ENCODE assay signal across 9 cellular contexts in the genomic region with DNA sequence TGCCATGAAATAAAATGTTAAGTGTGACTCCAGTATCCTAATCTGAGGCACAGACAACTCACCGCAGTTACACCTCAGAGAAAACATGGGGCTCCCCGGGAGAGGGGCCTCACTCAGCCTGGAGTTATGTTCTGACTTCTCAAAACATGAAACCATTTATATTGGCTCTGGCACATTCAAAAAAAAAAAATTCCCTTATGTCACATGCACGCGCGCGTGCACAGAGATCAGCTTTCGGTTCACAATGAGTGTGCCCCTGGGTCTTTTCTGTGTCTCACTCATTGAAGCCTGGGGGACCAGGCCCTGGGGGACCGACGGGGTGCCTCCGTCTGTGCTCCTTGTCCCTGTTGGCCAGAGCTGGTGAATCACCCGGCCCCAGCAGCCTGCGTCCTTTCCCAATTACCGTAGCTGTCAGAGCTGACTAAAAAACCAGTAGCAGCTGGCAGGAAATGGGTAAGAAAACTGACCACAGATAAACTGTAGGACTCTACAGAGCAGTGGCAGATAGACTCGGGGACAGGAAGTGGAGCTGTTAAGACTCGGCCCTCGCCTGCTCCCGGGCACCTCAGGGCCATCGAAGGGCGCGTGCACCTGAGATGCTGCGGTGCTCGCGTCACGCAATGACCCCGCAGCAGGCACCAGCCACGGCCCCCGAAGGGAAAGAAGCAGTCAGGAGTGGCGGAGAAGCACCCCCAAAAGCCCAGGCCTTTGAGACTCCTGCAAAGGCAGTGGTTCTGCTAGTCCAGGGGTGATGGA.
A peak's percentile ranks its signal among the peaks of the same experiment; 100 is the strongest.
DNase-seq lines count a peak whose midpoint lies in the region; ATAC-seq and TF ChIP-seq lines count a peak whose summit lies in the region.
"Had no signal": no experiment of that assay in that cellular context is flagged by ENCODE, and none has a peak within 500 bp of the region (broad histone marks: within the 10 kb centered on the region; RNA-seq: fewer than 3 reads in every experiment).

No MANE protein-coding gene starts in this region.

- H3K27ac Mint-ChIP-seq in GM23338, result no peak overlapping the region; the same call in 1 of the 2 replicates
- peak overlapping the region; percentile 98 for H3K27ac Mint-ChIP-seq in activated CD4-positive, alpha-beta T cell treated with anti-CD3 and anti-CD28 coated beads, Interleukin-2, amount 10 ng/mL, durations not matched to agents 7 days and 5 days

- POLR2A ChIA-PET in activated CD4-positive, alpha-beta T cell treated with anti-CD3 and anti-CD28 coated beads, Interleukin-2, amount 10 ng/mL, durations not matched to agents 7 days and 5 days (lab: Charles Lee), result interaction anchor here (2.1 to 2.4 kb wide), 2 partner anchors 138 to 141 kb away, joined by 16 to 17 read pairs; a partner anchor contains a TSS

- H3K9me2 ChIP-seq in GM23338 (ENCODE audit: insufficient read depth), result no peaks in the 10 kb centered on the region
- no peaks in the 10 kb centered on the region for H3K9me2 ChIP-seq in Loucy (replicated peaks; ENCODE audit: low read depth, low read length)

- no peaks in the 10 kb centered on the region; the same call in 2 of the 3 replicates for H3K4me1 Mint-ChIP-seq in GM23338
- peaks cover 87% of the 10 kb centered on the region for H3K4me1 Mint-ChIP-seq in activated CD4-positive, alpha-beta T cell treated with anti-CD3 and anti-CD28 coated beads, Interleukin-2, amount 10 ng/mL, durations not matched to agents 7 days and 5 days

- in situ Hi-C loops in GM13976 (cut with MboI; ENCODE audit: low sequenced_read_pairs, unreplicated experiment), result no loop called here

- H3K9me3 ChIP-seq in Loucy (ENCODE audit: insufficient read depth, low read depth, low read length) (no peaks in the 10 kb centered on the region), esophagus squamous epithelium (no peaks in the 10 kb centered on the region), psoas muscle (no peaks in the 10 kb centered on the region)

- DNase-seq in GM13976 (ENCODE audit: low spot score) (peak; percentile 86), GM23338 (ENCODE audit: low spot score) (no peak), esophagus squamous epithelium (lab: John Stamatoyannopoulos, UW) (peak; percentile 34), psoas muscle (peak; percentile 59 to 71), inferior parietal cortex (ENCODE audit: extremely low spot score) (no peak), NCI-H2081 (lab: John Stamatoyannopoulos, UW) (no peak)
- peak; percentile 65 for DNase-seq in activated CD4-positive, alpha-beta T cell treated with anti-CD3 and anti-CD28 coated beads, Interleukin-2, amount 10 ng/mL, durations not matched to agents 7 days and 5 days

- H3K4me3 ChIP-seq in GM23338 (no peak overlapping the region), Loucy (ENCODE audit: low read length, poor library complexity, severe bottlenecking) (peak overlapping the region; percentile 62), esophagus squamous epithelium (no peak overlapping the region), psoas muscle (no peak overlapping the region)
- H3K4me3 ChIP-seq: cardiac muscle cell had no signal

- TF ChIP-seq POLR2A in esophagus squamous epithelium (IDR thresholded peaks at IDR 0.05), result peak in 1 of 4 donors; percentile 54

- H3K4me1 ChIP-seq in GM23338 (ENCODE audit: insufficient read depth) (no peaks in the 10 kb centered on the region), Loucy (ENCODE audit: insufficient read depth, low read length, poor library complexity, severe bottlenecking) (peaks cover 94% of the 10 kb centered on the region), esophagus squamous epithelium (peaks cover 33 to 57% (median 39%) of the 10 kb centered on the region in 3 donors), psoas muscle (no peaks in the 10 kb centered on the region)

- H3K27me3 ChIP-seq in GM23338 (ENCODE audit: insufficient read depth), result no peaks in the 10 kb centered on the region
- no peaks in the 10 kb centered on the region for H3K27me3 ChIP-seq in Loucy (ENCODE audit: insufficient read depth, low read length, poor library complexity, severe bottlenecking)
- H3K27me3 ChIP-seq in esophagus squamous epithelium, result no peaks in the 10 kb centered on the region
- H3K27me3 ChIP-seq in psoas muscle (ENCODE audit: insufficient read depth in 3 of 3, low read length in 2 of 3), result peaks cover 0 to 2% (median 0%) of the 10 kb centered on the region in 3 donors
- H3K27me3 ChIP-seq: cardiac muscle cell had no signal

- no peak for TF ChIP-seq CTCF in GM13976 (IDR thresholded peaks at IDR 0.05; ENCODE audit: borderline replicate concordance, control extremely low read depth, extremely low read depth, insufficient read depth, missing control alignments)
- TF ChIP-seq CTCF in GM23338 (conservative IDR thresholded peaks at IDR 0.05; ENCODE audit: low read depth in 2 of 2), result no peak
- TF ChIP-seq CTCF in Loucy (conservative IDR thresholded peaks at IDR 0.05; ENCODE audit: low read length), result no peak
- no peak for TF ChIP-seq CTCF in esophagus squamous epithelium (IDR thresholded peaks at IDR 0.05)
- TF ChIP-seq CTCF in psoas muscle (IDR thresholded peaks at IDR 0.05), result no peak

- 48 to 65% methylated on average over 19 of the region's 28 CpGs for WGBS in esophagus squamous epithelium, 2 donors
- 46 to 63% (median 48%) methylated on average over 28 of the region's 28 CpGs for WGBS in psoas muscle, 3 donors

- H3K27me3 Mint-ChIP-seq in GM23338 (ENCODE audit: insufficient read depth, low read depth, poor library complexity), result peaks cover 5% of the 10 kb centered on the region
- H3K27me3 Mint-ChIP-seq in activated CD4-positive, alpha-beta T cell treated with anti-CD3 and anti-CD28 coated beads, Interleukin-2, amount 10 ng/mL, durations not matched to agents 7 days and 5 days, result no peaks in the 10 kb centered on the region

- H3K27ac ChIP-seq in GM23338 (ENCODE audit: low read depth) (no peak overlapping the region), esophagus squamous epithelium (peak overlapping the region; percentile 49 to 88 (median 66)), psoas muscle (peak overlapping the region; percentile 46)
- H3K27ac ChIP-seq: cardiac muscle cell had no signal

- no peaks in the 10 kb centered on the region for H3K9me3 Mint-ChIP-seq in GM23338
- H3K9me3 Mint-ChIP-seq in activated CD4-positive, alpha-beta T cell treated with anti-CD3 and anti-CD28 coated beads, Interleukin-2, amount 10 ng/mL, durations not matched to agents 7 days and 5 days, result no peaks in the 10 kb centered on the region

- H4K20me1 ChIP-seq in GM23338 (replicated peaks; ENCODE audit: insufficient read depth) (no peaks in the 10 kb centered on the region), Loucy (ENCODE audit: insufficient read depth, low read length, poor library complexity, severe bottlenecking) (no peaks in the 10 kb centered on the region)

- H3K9ac ChIP-seq in Loucy (ENCODE audit: low read depth, low read length, poor library complexity, severe bottlenecking), result peak overlapping the region; percentile 95

- H2AFZ ChIP-seq in GM23338 (peak overlapping the region; percentile 56; the same call in 1 of the 2 replicates), Loucy (ENCODE audit: low read length) (no peak overlapping the region)

- H3K79me2 ChIP-seq in GM23338 (replicated peaks; ENCODE audit: insufficient read depth) (no peaks in the 10 kb centered on the region), Loucy (ENCODE audit: insufficient read depth, low read length) (peaks cover 11% of the 10 kb centered on the region; the same call in 1 of the 2 replicates)

- CTCF ChIA-PET in activated CD4-positive, alpha-beta T cell treated with anti-CD3 and anti-CD28 coated beads, Interleukin-2, amount 10 ng/mL, durations not matched to agents 7 days and 5 days (lab: Charles Lee), result interaction anchor here (0.8 to 3.3 kb wide), 11 partner anchors 10 to 339 kb away, joined by 3 to 25 read pairs (median 4); a partner anchor contains a TSS

- H3K4me2 ChIP-seq in GM23338 (no peak overlapping the region), Loucy (ENCODE audit: low read depth, low read length, poor library complexity, severe bottlenecking) (peak overlapping the region; percentile 72)

- H3K4me3 Mint-ChIP-seq in GM23338, result no peak overlapping the region
- H3K4me3 Mint-ChIP-seq in activated CD4-positive, alpha-beta T cell treated with anti-CD3 and anti-CD28 coated beads, Interleukin-2, amount 10 ng/mL, durations not matched to agents 7 days and 5 days, result peak overlapping the region; percentile 64

- H3K36me3 ChIP-seq in GM23338 (ENCODE audit: insufficient read depth), result no peaks in the 10 kb centered on the region
- no peaks in the 10 kb centered on the region for H3K36me3 ChIP-seq in Loucy (ENCODE audit: insufficient read depth, low read length)
- H3K36me3 ChIP-seq in esophagus squamous epithelium, result no peaks in the 10 kb centered on the region
- no peaks in the 10 kb centered on the region for H3K36me3 ChIP-seq in psoas muscle (ENCODE audit: insufficient read depth in 1 of 2, low read depth in 1 of 2)
- H3K36me3 ChIP-seq: cardiac muscle cell had no signal

- H3F3A ChIP-seq in GM23338 (replicated peaks; ENCODE audit: low read depth), result no peaks in the 10 kb centered on the region
- H3F3A ChIP-seq in Loucy (ENCODE audit: low read depth), result peaks cover 16% of the 10 kb centered on the region

- intact Hi-C loops in esophagus squamous epithelium (cut with DNase I) (no loop called here), psoas muscle (cut with DNase I) (no loop called here)

- H3K36me3 Mint-ChIP-seq in GM23338 (ENCODE audit: low read depth), result no peaks in the 10 kb centered on the region
- H3K36me3 Mint-ChIP-seq in activated CD4-positive, alpha-beta T cell treated with anti-CD3 and anti-CD28 coated beads, Interleukin-2, amount 10 ng/mL, durations not matched to agents 7 days and 5 days (ENCODE audit: low read depth), result no peaks in the 10 kb centered on the region

- ATAC-seq in GM23338 (no peak), psoas muscle (peak; percentile 54 to 73 (median 69))

TF ChIP-seq in GM23338, 12 proteins besides CTCF, POLR2A, EP300 and RAD21 (continues in another document):
- TF ChIP-seq CREB1 (CRISPR knock-in tag; IDR thresholded peaks at IDR 0.05; ENCODE audit: low read depth), result no peak
- no peak for TF ChIP-seq EZH2 (IDR thresholded peaks at IDR 0.05; ENCODE audit: low read depth, unreplicated experiment)
- TF ChIP-seq ZNF114 (CRISPR knock-in tag; IDR thresholded peaks at IDR 0.05), result no peak
- no peak for TF ChIP-seq EZH2phosphoT487 (IDR thresholded peaks at IDR 0.05; ENCODE audit: unreplicated experiment)
- TF ChIP-seq NANOG (IDR thresholded peaks at IDR 0.05; ENCODE audit: borderline replicate concordance), result no peak

Comparison
In these comparisons a context has a peak if more than half of its experiments do, and no peak if none do; other contexts are left out.
1. DNase-seq: peak in GM13976 (single experiment), activated CD4-positive, alpha-beta T cell treated with anti-CD3 and anti-CD28 coated beads, Interleukin-2, amount 10 ng/mL, durations not matched to agents 7 days and 5 days (single experiment), esophagus squamous epithelium (single experiment) and psoas muscle (2 of 2); none in GM23338 (single experiment), inferior parietal cortex (single experiment) and NCI-H2081 (0 of 2).